Comparison of ENCODE assay signal across 18 cellular contexts in genomic region chr12:105659355-105660075, GRCh38.
A peak's percentile ranks its signal among the peaks of the same experiment; 100 is the strongest.
DNase-seq lines count a peak whose midpoint lies in the region; ATAC-seq and TF ChIP-seq lines count a peak whose summit lies in the region.
"Had no signal": no experiment of that assay in that cellular context is flagged by ENCODE, and none has a peak within 500 bp of the region (broad histone marks: within the 10 kb centered on the region; RNA-seq: fewer than 3 reads in every experiment).

No MANE protein-coding gene starts in this region.

- no peaks in the 10 kb centered on the region for H3K79me2 ChIP-seq in trophoblast cell (ENCODE audit: control insufficient read depth, insufficient read depth, low read length, poor library complexity)

- H3K79me1 ChIP-seq in trophoblast cell (ENCODE audit: low read length), result peaks cover 6% of the 10 kb centered on the region

- no peak overlapping the region for H2BK120ac ChIP-seq in trophoblast cell (ENCODE audit: insufficient read depth, low read length, poor library complexity)

- peak overlapping the region; percentile 12 for H2BK12ac ChIP-seq in trophoblast cell (ENCODE audit: low read length)

- no CpG with 5 or more reads among the region's 2 CpGs for WGBS in trophoblast cell (ENCODE audit: extremely low coverage, insufficient coverage, insufficient read length)
- 15 to 25% methylated on average over 2 of the region's 2 CpGs for WGBS in transverse colon (ENCODE audit: low coverage in 1 of 2), 2 donors

- H3K4me3 ChIP-seq in RWPE2 (ENCODE audit: severe bottlenecking) (no peak overlapping the region), trophoblast cell (ENCODE audit: low read depth, low read length) (no peak overlapping the region), transverse colon (no peak overlapping the region)
- H3K4me3 ChIP-seq: smooth muscle cell had no signal

- no peak overlapping the region for H3K23ac ChIP-seq in trophoblast cell (ENCODE audit: low read length)

- TF ChIP-seq CTCF in RWPE2 (IDR thresholded peaks at IDR 0.05; ENCODE audit: poor library complexity, severe bottlenecking), result no peak
- TF ChIP-seq CTCF in transverse colon (IDR thresholded peaks at IDR 0.05), result no peak

- H3K36me3 ChIP-seq in RWPE2 (ENCODE audit: low read depth) (no peaks in the 10 kb centered on the region), trophoblast cell (ENCODE audit: control insufficient read depth in 1 of 2, insufficient read depth in 2 of 2, low read length in 2 of 2) (no peaks in the 10 kb centered on the region), transverse colon (no peaks in the 10 kb centered on the region)

- H3K14ac ChIP-seq in trophoblast cell (ENCODE audit: low read length), result no peak overlapping the region

- peak overlapping the region; percentile 35 for H4K12ac ChIP-seq in trophoblast cell (ENCODE audit: low read depth, low read length)

- TF ChIP-seq POLR2A in transverse colon (IDR thresholded peaks at IDR 0.05), result no peak

- no peaks in the 10 kb centered on the region for H3K9me3 ChIP-seq in RWPE2 (ENCODE audit: severe bottlenecking)
- no peaks in the 10 kb centered on the region for H3K9me3 ChIP-seq in trophoblast cell (ENCODE audit: insufficient read depth, low read depth, low read length)
- no peaks in the 10 kb centered on the region for H3K9me3 ChIP-seq in transverse colon

- peak overlapping the region; percentile 4 for H2AK5ac ChIP-seq in trophoblast cell (ENCODE audit: low read length)

- H2AFZ ChIP-seq in trophoblast cell (ENCODE audit: insufficient read depth, low read length, poor library complexity), result no peak overlapping the region

- no peak overlapping the region for H2BK5ac ChIP-seq in trophoblast cell (ENCODE audit: low read depth, low read length, poor library complexity)

- in situ Hi-C loops in transverse colon (cut with MboI; ENCODE audit: low pct_ligation_motif_present in 1 of 4, low pct_unique_long_range_greater_than_20kb in 1 of 4, low sequenced_read_pairs in 3 of 4), result no loop called here

- peak; percentile 32 for DNase-seq in A172 (ENCODE audit: low spot score)
- DNase-seq in RWPE2 (ENCODE audit: low spot score), result peak; percentile 56
- DNase-seq in globus pallidus (ENCODE audit: low spot score), result peak; percentile 16
- DNase-seq in trophoblast cell, result no peak
- no peak for DNase-seq in stimulated activated naive CD8-positive, alpha-beta T cell treated with anti-CD3 and anti-CD28 coated beads, Interleukin-15, Interleukin-2, amounts not matched to agents 100 U/mL and 50 U/mL, for 24 hours
- no peak for DNase-seq in transverse colon
- DNase-seq: activated CD4-positive, alpha-beta T cell treated with anti-CD3 and anti-CD28 coated beads, Interleukin-2, amount 10 ng/mL, durations not matched to agents 24 days and 14 days; activated T-cell treated with anti-CD3 and anti-CD28 coated beads, Interleukin-2, amount 50 U/mL, for 48 hours; COR-L47; foreskin melanocyte; IMR-90; naive B cell; NCI-H1092 treated with DMSO at 0.1 percent for 48 hours; NCI-H446 treated with DMSO at 0.1 percent for 48 hours; T-helper 9 cell had no signal

- H4K8ac ChIP-seq in trophoblast cell (ENCODE audit: low read depth, low read length), result no peak overlapping the region

- H3K4me1 ChIP-seq in RWPE2 (ENCODE audit: insufficient read depth, poor library complexity, severe bottlenecking) (peaks cover 14% of the 10 kb centered on the region), trophoblast cell (ENCODE audit: control insufficient read depth in 1 of 2, insufficient read depth in 2 of 2, low read length in 2 of 2) (peaks cover 3 to 4% of the 10 kb centered on the region in 2 experiments), transverse colon (no peaks in the 10 kb centered on the region)

- H3K4ac ChIP-seq in trophoblast cell (ENCODE audit: low read depth, low read length), result no peak overlapping the region

- no peak overlapping the region for H4K91ac ChIP-seq in trophoblast cell (ENCODE audit: low read depth, low read length)

- H3K27ac ChIP-seq in RWPE2 (ENCODE audit: poor library complexity, severe bottlenecking) (peak overlapping the region; percentile 85), trophoblast cell (ENCODE audit: low read depth, low read length) (no peak overlapping the region), transverse colon (peak overlapping the region in 1 of 4 donors; percentile 1)

- no peak overlapping the region for H3K18ac ChIP-seq in trophoblast cell (ENCODE audit: low read length)

- TF ChIP-seq EP300 in transverse colon (IDR thresholded peaks at IDR 0.05; ENCODE audit: low read depth), result no peak

- H3K27me3 ChIP-seq in RWPE2 (ENCODE audit: insufficient read depth, poor library complexity, severe bottlenecking) (no peaks in the 10 kb centered on the region), trophoblast cell (ENCODE audit: insufficient read depth, low read length) (no peaks in the 10 kb centered on the region), transverse colon (no peaks in the 10 kb centered on the region)

- ATAC-seq in RWPE2 (ENCODE audit: low read depth) (peak; percentile 97), GM19023 (IDR thresholded peaks at IDR 0.05; ENCODE audit: unreplicated experiment) (no peak), GM21367 (IDR thresholded peaks at IDR 0.05; ENCODE audit: unreplicated experiment) (no peak)
- ATAC-seq in stimulated activated naive CD8-positive, alpha-beta T cell treated with anti-CD3 and anti-CD28 coated beads, Interleukin-15, Interleukin-2, amounts not matched to agents 100 U/mL and 50 U/mL, for 24 hours, result no peak

- no peak overlapping the region for H3K4me2 ChIP-seq in trophoblast cell (ENCODE audit: low read length)
- H3K4me2 ChIP-seq: smooth muscle cell had no signal

- H3K9ac ChIP-seq in trophoblast cell (ENCODE audit: low read length), result no peak overlapping the region

- intact Hi-C loops in transverse colon (cut with DNase I; ENCODE audit: low total_unique reads), result no loop called here

Comparison
In these comparisons a context has a peak if more than half of its experiments do, and no peak if none do; other contexts are left out.
1. DNase-seq: peak in A172 (single experiment), RWPE2 (single experiment) and globus pallidus (single experiment); none in trophoblast cell (0 of 2), stimulated activated naive CD8-positive, alpha-beta T cell treated with anti-CD3 and anti-CD28 coated beads, Interleukin-15, Interleukin-2, amounts not matched to agents 100 U/mL and 50 U/mL, for 24 hours (single experiment) and transverse colon (single experiment).